ENCODE assay signal across 20 cellular contexts in the genomic region with DNA sequence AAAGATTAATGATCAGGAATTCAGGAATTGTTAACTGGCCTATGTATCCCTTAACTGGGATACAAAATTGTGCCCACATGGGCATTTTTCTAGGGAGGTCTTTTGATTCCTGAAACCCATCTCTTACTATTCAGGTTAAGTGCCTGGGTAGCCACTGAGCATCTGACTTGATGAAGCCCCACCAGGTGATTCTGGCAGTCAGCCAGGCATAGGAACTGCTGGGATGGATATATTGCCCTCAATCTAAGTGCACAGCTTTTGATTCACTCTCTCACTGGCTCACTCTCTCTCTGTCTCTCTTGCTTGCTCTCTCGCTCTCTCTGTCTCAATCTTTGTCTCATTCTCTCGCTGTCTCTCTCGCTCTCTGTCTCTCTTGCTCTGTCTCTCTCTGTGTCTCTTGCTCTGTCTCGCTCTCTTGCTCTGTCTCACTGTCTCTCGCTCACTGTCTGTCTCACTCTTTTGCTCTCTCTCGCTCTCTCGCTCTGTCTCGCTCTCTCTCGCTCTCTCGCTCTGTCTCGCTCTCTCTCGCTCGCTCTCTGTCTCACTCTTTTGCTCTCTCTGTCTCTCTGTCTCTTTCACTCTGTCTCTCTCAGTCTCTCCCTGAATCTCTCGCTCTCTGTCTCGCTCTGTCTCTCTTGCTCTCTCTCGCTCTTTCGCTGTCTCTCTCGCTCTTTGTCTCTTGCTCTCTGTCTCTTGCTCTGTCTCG. TPM values are rescaled to one million over a fixed set of nuclear protein-coding genes. Genes with fewer than 3 reads are reported as not detected.
DNase-seq lines count a peak whose midpoint lies in the region; ATAC-seq, FAIRE-seq and TF ChIP-seq lines count a peak whose summit lies in the region.
"Had no signal": no experiment of that assay in that cellular context is flagged by ENCODE, and none has a peak within 500 bp of the region (broad histone marks: within the 10 kb centered on the region; RNA-seq: fewer than 3 reads in every experiment).

No MANE protein-coding gene starts in this region.

- FAIRE-seq in GM12878 (lab: Jason Lieb, UNC), result no peak
- FAIRE-seq: D721Med had no signal

- H3K4me1 Mint-ChIP-seq in natural killer cell, result peaks cover 4 to 6% of the 10 kb centered on the region in 2 donors

- TF ChIP-seq CTCF in GM12878 (IDR thresholded peaks at IDR 0.05 in 2 of 3, conservative IDR thresholded peaks at IDR 0.05 in 1 of 3; ENCODE audit: control insufficient read depth in 2 of 3, extremely low read depth in 1 of 3, insufficient read depth in 1 of 3, low read depth in 3 of 3, low read length in 3 of 3) (no peak), natural killer cell (IDR thresholded peaks at IDR 0.05) (no peak), RWPE1 (conservative IDR thresholded peaks at IDR 0.05; ENCODE audit: low read depth) (no peak), osteoblast (IDR thresholded peaks at IDR 0.05; ENCODE audit: extremely low read depth, low read depth, low read length) (no peak)

- H3K4me1 ChIP-seq in GM12878 (ENCODE audit: control insufficient read depth, insufficient read depth, low read length) (no peaks in the 10 kb centered on the region), osteoblast (ENCODE audit: insufficient read depth, low read length) (no peaks in the 10 kb centered on the region)
- H3K4me1 ChIP-seq: BLaER1 treated with 17β-estradiol and CSF1 and Interleukin-3, amounts not matched to agents 10 nM and 100 nM; SJSA1 had no signal

- BruUV-seq in GM12878 (replicated peaks; lab: Mats Ljungman, UMichigan), result no TSS peak

- H3K36me3 ChIP-seq in GM12878 (ENCODE audit: control insufficient read depth in 2 of 2, insufficient read depth in 2 of 2, low read length in 1 of 2), result no peaks in the 10 kb centered on the region
- H3K36me3 ChIP-seq in osteoblast (ENCODE audit: insufficient read depth, low read length), result peaks cover 23% of the 10 kb centered on the region

- H3K27me3 Mint-ChIP-seq in natural killer cell (ENCODE audit: low read depth in 2 of 2), result no peaks in the 10 kb centered on the region

- H3K27me3 ChIP-seq in GM12878 (replicated peaks in 1 of 2; ENCODE audit: control insufficient read depth in 2 of 2, insufficient read depth in 2 of 2, low read length in 1 of 2) (no peaks in the 10 kb centered on the region), osteoblast (ENCODE audit: insufficient read depth, low read length) (no peaks in the 10 kb centered on the region)
- H3K27me3 ChIP-seq: BLaER1 treated with 17β-estradiol and CSF1 and Interleukin-3, amounts not matched to agents 10 nM and 100 nM; SJSA1 had no signal

- H3K4me3 ChIP-seq in GM12878, result no peak overlapping the region
- no peak overlapping the region for H3K4me3 ChIP-seq in osteoblast (ENCODE audit: insufficient read depth, low read length)
- H3K4me3 ChIP-seq: BLaER1 treated with 17β-estradiol and CSF1 and Interleukin-3, amounts not matched to agents 10 nM and 100 nM; PC-9; SJSA1 had no signal

- RAD21 ChIA-PET in GM12878 (lab: Charles Lee; ENCODE audit: unreplicated experiment), result interaction anchor here (1.0 kb wide), 1 partner anchor 314 kb away, joined by 3 read pairs; no protein-coding TSS in a partner anchor

- SMC1A ChIA-PET in GM12878 (lab: Charles Lee; ENCODE audit: uncharacterized antibody, unreplicated experiment), result interaction anchor here (1.1 to 2.6 kb wide), 3 partner anchors 10 to 21 kb away, joined by 3 to 15 read pairs (median 3); a partner anchor contains a TSS

- ATAC-seq in GM12878, result no peak
- ATAC-seq in natural killer cell, result no peak
- ATAC-seq: CD8-positive, alpha-beta T cell; HCT116 had no signal

- TF ChIP-seq RAD21 in GM12878 (IDR thresholded peaks at IDR 0.05; ENCODE audit: insufficient read depth, low read depth, low read length), result no peak

- no peak for TF ChIP-seq POLR2A in GM12878 (IDR thresholded peaks at IDR 0.05; ENCODE audit: low read depth, low read length)

- 91% methylated on average over 19 of the region's 19 CpGs for WGBS in GM12878 (ENCODE audit: insufficient coverage, insufficient replicate concordance, low lambda C conversion rate, missing lambda C conversion rate)

- H3K27ac ChIP-seq in GM12878 (ENCODE audit: control insufficient read depth, insufficient read depth) (no peak overlapping the region), RWPE1 (no peak overlapping the region), osteoblast (ENCODE audit: low read depth, low read length) (no peak overlapping the region)
- H3K27ac ChIP-seq: BLaER1 treated with 17β-estradiol and CSF1 and Interleukin-3, amounts not matched to agents 10 nM and 100 nM; PC-9; SJSA1 had no signal

- intact Hi-C loops in GM12878 (cut with micrococcal nuclease; ENCODE audit: unreplicated experiment), result no loop called here
- intact Hi-C loops in natural killer cell (cut with micrococcal nuclease), result no loop called here

- H2AFZ ChIP-seq in GM12878 (ENCODE audit: control insufficient read depth, low read depth, low read length) (no peak overlapping the region), osteoblast (ENCODE audit: low read length) (no peak overlapping the region)
- H2AFZ ChIP-seq: PC-9 had no signal

- CTCF ChIA-PET in GM12878 (lab: Yijun Ruan, JAX), result interaction anchor here (1.0 to 2.4 kb wide), 3 partner anchors 21 to 315 kb away, joined by 3 to 9 read pairs (median 8); a partner anchor contains a TSS
- CTCF ChIA-PET in RWPE1 (lab: Yijun Ruan, JAX), result no interaction called here

- H3K9me3 Mint-ChIP-seq in natural killer cell, result no peaks in the 10 kb centered on the region
- H3K9me3 Mint-ChIP-seq: CD8-positive, alpha-beta T cell; T-helper 1 cell treated with Interleukin-12 subunit alpha and Interleukin-12 subunit beta and Interleukin-4 antibody, amounts not matched to agents 30 μg/mL and 1 μg/mL, for 36 hours had no signal

- no peak overlapping the region for H3K9ac ChIP-seq in GM12878 (ENCODE audit: control insufficient read depth, insufficient read depth, low read length)
- H3K9ac ChIP-seq: BLaER1 treated with 17β-estradiol and CSF1 and Interleukin-3, amounts not matched to agents 10 nM and 100 nM had no signal

- POLR2A ChIA-PET in GM12878 (lab: Charles Lee) (no interaction called here), RWPE1 (lab: Yijun Ruan, JAX; ENCODE audit: low non-redundant PET) (no interaction called here)

- H4K20me1 ChIP-seq in GM12878 (ENCODE audit: control insufficient read depth, insufficient read depth), result no peaks in the 10 kb centered on the region
- no peaks in the 10 kb centered on the region for H4K20me1 ChIP-seq in osteoblast (ENCODE audit: insufficient read depth, low read length)
- H4K20me1 ChIP-seq: BLaER1 treated with 17β-estradiol and CSF1 and Interleukin-3, amounts not matched to agents 10 nM and 100 nM had no signal

- H3K27ac Mint-ChIP-seq in natural killer cell, result no peak overlapping the region
- H3K27ac Mint-ChIP-seq: CD8-positive, alpha-beta T cell; T-helper 1 cell treated with Interleukin-12 subunit alpha and Interleukin-12 subunit beta and Interleukin-4 antibody, amounts not matched to agents 30 μg/mL and 1 μg/mL, for 36 hours had no signal

- DNase-seq in NCI-H510A treated with DMSO at 0.1 percent for 48 hours (lab: John Stamatoyannopoulos, UW) (peak; percentile 5), NCI-H510A (lab: John Stamatoyannopoulos, UW) (no peak), NCI-H128 (lab: John Stamatoyannopoulos, UW; ENCODE audit: unreplicated experiment) (peak; percentile 9), NCI-H345 (lab: John Stamatoyannopoulos, UW) (peak; percentile 80), GM12878 (ENCODE audit: low read depth, low spot score) (no peak), natural killer cell (no peak), RWPE1 (ENCODE audit: low spot score) (no peak), osteoblast (ENCODE audit: insufficient read length, low spot score, missing footprints) (no peak)
- DNase-seq: CD8-positive, alpha-beta T cell; GDM1; GOT3; KG1; NCI-H1694; NCI-H526 treated with DMSO at 0.1 percent for 48 hours; PC-9 had no signal

- H3K4me2 ChIP-seq in GM12878 (ENCODE audit: control insufficient read depth, insufficient read depth) (no peak overlapping the region), osteoblast (ENCODE audit: insufficient read depth, low read length) (no peak overlapping the region)
- H3K4me2 ChIP-seq: BLaER1 treated with 17β-estradiol and CSF1 and Interleukin-3, amounts not matched to agents 10 nM and 100 nM; PC-9 had no signal

- H3K4me3 Mint-ChIP-seq in natural killer cell, result no peak overlapping the region
- H3K4me3 Mint-ChIP-seq: CD8-positive, alpha-beta T cell; T-helper 1 cell treated with Interleukin-12 subunit alpha and Interleukin-12 subunit beta and Interleukin-4 antibody, amounts not matched to agents 30 μg/mL and 1 μg/mL, for 36 hours had no signal

- no peak for TF ChIP-seq EP300 in GM12878 (IDR thresholded peaks at IDR 0.05; ENCODE audit: borderline replicate concordance in 1 of 2, control insufficient read depth in 1 of 2, low read depth in 2 of 2, low read length in 2 of 2)

- no peaks in the 10 kb centered on the region for H3K9me3 ChIP-seq in GM12878 (replicated peaks; ENCODE audit: control insufficient read depth, insufficient read depth, low read length)
- H3K9me3 ChIP-seq in osteoblast (ENCODE audit: low read depth, low read length), result no peaks in the 10 kb centered on the region
- H3K9me3 ChIP-seq: BLaER1 treated with 17β-estradiol and CSF1 and Interleukin-3, amounts not matched to agents 10 nM and 100 nM; SJSA1 had no signal

- in situ Hi-C loops in GM12878 (cut with MboI), result no loop called here

- H3K79me2 ChIP-seq in GM12878 (ENCODE audit: control insufficient read depth, insufficient read depth, low read length) (peaks cover 2% of the 10 kb centered on the region), osteoblast (ENCODE audit: insufficient read depth, low read length) (no peaks in the 10 kb centered on the region)

- H3K36me3 Mint-ChIP-seq in natural killer cell, result peaks cover 8% of the 10 kb centered on the region

RNA-seq across cellular contexts. Expression of a gene that starts 22.3 kb away (rescaled TPM):
- total RNA-seq in GM12878 (2013; cell fraction: nucleolus; rRNA removed), result 4.8 and 8.3 TPM in 2 replicates
- total RNA-seq in GM12878 (2014; rRNA removed) (6.7 and 7.4 TPM in 2 replicates), GM12878 (2014; rRNA removed; fragmentation: Illumina TruSeq; extraction: Trizol) (9.7 and 10.8 TPM in 2 replicates), GM12878 (2021) (9.0 and 9.9 TPM in 2 replicates), natural killer cell (10 to 100 TPM in 1 of 3 donors, 1 to 10 TPM in 2; 9.5 to 16.7 (median 9.6) TPM), osteoblast (11.6 and 15.0 TPM in 2 replicates)
- polyA plus RNA-seq in GM12878 (2011; ENCODE audit: low read depth), result 5.4 TPM
- polyA plus RNA-seq in GM12878 (2011; rRNA removed) (16.6 and 16.7 TPM in 2 replicates), GM12878 (2014; fragmentation: Illumina TruSeq; extraction: Trizol) (17.9 and 23.6 TPM in 2 replicates), GM12878 (2014; fragmentation: Nextera tagmentation; extraction: Ambion mirVana) (1 to 10 TPM; 3.3 to 8.9 TPM), GM12878 (2014; rRNA removed) (12.3 and 13.2 TPM in 2 replicates), GM12878 (2016; fragmentation: Nextera tagmentation; extraction: Ambion mirVana) (10 to 100 TPM; 13.2 to 13.3 TPM)
- polyA plus RNA-seq in GM12878 (2011; cell fraction: cytosol; rRNA removed), result 10.1 and 10.2 TPM in 2 replicates
- 14.2 and 18.5 TPM in 2 replicates for polyA plus RNA-seq in GM12878 (2011; cell fraction: nucleus; rRNA removed)
- 6.3 and 7.7 TPM in 2 replicates for polyA plus RNA-seq in GM12878 (2012)
- polyA minus RNA-seq in GM12878 (2011; rRNA and poly(A)+ RNA removed), result 5.4 and 6.3 TPM in 2 replicates
- 4.4 and 5.9 TPM in 2 replicates for polyA minus RNA-seq in GM12878 (2011; cell fraction: cytosol; rRNA and poly(A)+ RNA removed)
- 4.2 and 10.0 TPM in 2 replicates for polyA minus RNA-seq in GM12878 (2011; cell fraction: nucleus; rRNA and poly(A)+ RNA removed)

RNA-seq across cellular contexts. Expression of a gene that starts 42.5 kb away (rescaled TPM):
- 50.7 and 65.8 TPM in 2 replicates for total RNA-seq in GM12878 (2013; cell fraction: nucleolus; rRNA removed)
- total RNA-seq in GM12878 (2014; rRNA removed) (38.3 and 38.6 TPM in 2 replicates), GM12878 (2014; rRNA removed; fragmentation: Illumina TruSeq; extraction: Trizol) (20.6 and 21.5 TPM in 2 replicates), GM12878 (2021) (42.6 and 44.1 TPM in 2 replicates), natural killer cell (10 to 100 TPM; 36.7 to 50.5 (median 48.0) TPM), osteoblast (11.2 and 13.6 TPM in 2 replicates)
- 12.2 TPM for polyA plus RNA-seq in GM12878 (2011; ENCODE audit: low read depth)
- polyA plus RNA-seq in GM12878 (2011; rRNA removed) (20.9 and 25.8 TPM in 2 replicates), GM12878 (2014; fragmentation: Illumina TruSeq; extraction: Trizol) (32.2 and 32.5 TPM in 2 replicates), GM12878 (2014; fragmentation: Nextera tagmentation; extraction: Ambion mirVana) (10 to 100 TPM in 1 of 2 experiments, 1 to 10 TPM in 1; 6.7 to 10.3 TPM), GM12878 (2014; rRNA removed) (26.9 and 29.5 TPM in 2 replicates), GM12878 (2016; fragmentation: Nextera tagmentation; extraction: Ambion mirVana) (10 to 100 TPM; 19.5 to 34.4 TPM)
- 19.6 and 22.2 TPM in 2 replicates for polyA plus RNA-seq in GM12878 (2011; cell fraction: cytosol; rRNA removed)
- 12.9 and 13.6 TPM in 2 replicates for polyA plus RNA-seq in GM12878 (2011; cell fraction: nucleus; rRNA removed)
- 19.4 and 20.9 TPM in 2 replicates for polyA plus RNA-seq in GM12878 (2012)
- polyA minus RNA-seq in GM12878 (2011; rRNA and poly(A)+ RNA removed), result 37.5 and 45.6 TPM in 2 replicates
- polyA minus RNA-seq in GM12878 (2011; cell fraction: cytosol; rRNA and poly(A)+ RNA removed), result 12.7 and 12.8 TPM in 2 replicates
- polyA minus RNA-seq in GM12878 (2011; cell fraction: nucleus; rRNA and poly(A)+ RNA removed), result 23.7 and 42.4 TPM in 2 replicates

RNA-seq across cellular contexts. Expression of a gene that starts 46.0 kb away (rescaled TPM):
- 109 and 114 TPM in 2 replicates for total RNA-seq in GM12878 (2013; cell fraction: nucleolus; rRNA removed)
- total RNA-seq in GM12878 (2014; rRNA removed) (22.3 and 28.0 TPM in 2 replicates), GM12878 (2014; rRNA removed; fragmentation: Illumina TruSeq; extraction: Trizol) (33.6 and 34.2 TPM in 2 replicates), GM12878 (2021) (28.4 and 29.3 TPM in 2 replicates), natural killer cell (10 to 100 TPM; 19.3 to 31.4 (median 21.6) TPM), osteoblast (14.5 and 15.6 TPM in 2 replicates)
- polyA plus RNA-seq in GM12878 (2011; ENCODE audit: low read depth), result 16.0 TPM
- polyA plus RNA-seq in GM12878 (2011; rRNA removed) (40.1 and 66.2 TPM in 2 replicates), GM12878 (2014; fragmentation: Illumina TruSeq; extraction: Trizol) (34.6 and 43.2 TPM in 2 replicates), GM12878 (2014; fragmentation: Nextera tagmentation; extraction: Ambion mirVana) (10 to 100 TPM; 64.6 to 73.8 TPM), GM12878 (2014; rRNA removed) (24.5 and 29.0 TPM in 2 replicates), GM12878 (2016; fragmentation: Nextera tagmentation; extraction: Ambion mirVana) (10 to 100 TPM; 73.8 to 81.0 TPM)
- 9.5 and 10.1 TPM in 2 replicates for polyA plus RNA-seq in GM12878 (2011; cell fraction: cytosol; rRNA removed)
- 31.6 and 35.0 TPM in 2 replicates for polyA plus RNA-seq in GM12878 (2011; cell fraction: nucleus; rRNA removed)
- polyA plus RNA-seq in GM12878 (2012), result 21.2 and 21.6 TPM in 2 replicates
- 25.7 and 29.2 TPM in 2 replicates for polyA minus RNA-seq in GM12878 (2011; rRNA and poly(A)+ RNA removed)
- polyA minus RNA-seq in GM12878 (2011; cell fraction: cytosol; rRNA and poly(A)+ RNA removed), result 6.3 and 7.9 TPM in 2 replicates
- 37.0 and 62.1 TPM in 2 replicates for polyA minus RNA-seq in GM12878 (2011; cell fraction: nucleus; rRNA and poly(A)+ RNA removed)

Comparison
In these comparisons a context has a peak if more than half of its experiments do, and no peak if none do; other contexts are left out.
1. DNase-seq: peak in NCI-H510A treated with DMSO at 0.1 percent for 48 hours (single experiment), NCI-H128 (single experiment) and NCI-H345 (single experiment); none in NCI-H510A (single experiment), GM12878 (single experiment), natural killer cell (single experiment), RWPE1 (single experiment) and osteoblast (single experiment).